1 cellular context compared by ENCODE assay signal in genomic region chr20:38685853-38686473, GRCh38.
TF ChIP-seq lines count a peak whose summit lies in the region.

No MANE protein-coding gene starts in this region.

TF ChIP-seq in HepG2, 621 proteins besides CTCF, POLR2A, EP300 and RAD21 (continued from another document and continues in another):
- TF ChIP-seq ZBTB10 (CRISPR knock-in tag; IDR thresholded peaks at IDR 0.05; ENCODE audit: borderline replicate concordance) (peak; percentile 88; the same call in 1 of the 2 replicates), CBX5 (CRISPR knock-in tag; IDR thresholded peaks at IDR 0.05; ENCODE audit: borderline replicate concordance) (0 out of 2 replicates have a peak, but pooled peaks have one; percentile 75), PHF21A (CRISPR knock-in tag; IDR thresholded peaks at IDR 0.05) (no peak), GATAD1 (CRISPR knock-in tag; IDR thresholded peaks at IDR 0.05) (peak; percentile 69; the same call in 1 of the 2 replicates), KMT2A (CRISPR knock-in tag; IDR thresholded peaks at IDR 0.05) (peak; percentile 72; the same call in 1 of the 2 replicates), MAFF (IDR thresholded peaks at IDR 0.05; ENCODE audit: low read depth, low read length) (no peak), DPF2 (CRISPR knock-in tag; IDR thresholded peaks at IDR 0.05; ENCODE audit: borderline replicate concordance, low read depth) (no peak), ZNF891 (CRISPR knock-in tag; IDR thresholded peaks at IDR 0.05) (peak; percentile 57; the same call in 1 of the 2 replicates), MXD1 (CRISPR knock-in tag; IDR thresholded peaks at IDR 0.05) (peak; percentile 76), CC2D1A (CRISPR knock-in tag; IDR thresholded peaks at IDR 0.05) (0 out of 2 replicates have a peak, but pooled peaks have one; percentile 93), MZF1 (CRISPR knock-in tag; IDR thresholded peaks at IDR 0.05; ENCODE audit: borderline replicate concordance) (no peak), LCORL (IDR thresholded peaks at IDR 0.05) (no peak), LCORL (CRISPR knock-in tag; IDR thresholded peaks at IDR 0.05) (peak; percentile 31; the same call in 1 of the 2 replicates), ZNF12 (CRISPR knock-in tag; IDR thresholded peaks at IDR 0.05) (peak; percentile 89), ZNF275 (CRISPR knock-in tag; IDR thresholded peaks at IDR 0.05; ENCODE audit: borderline replicate concordance) (peak; percentile 96; the same call in 1 of the 2 replicates), ZNF460 (CRISPR knock-in tag; IDR thresholded peaks at IDR 0.05; ENCODE audit: borderline replicate concordance) (no peak), ZBTB3 (CRISPR knock-in tag; IDR thresholded peaks at IDR 0.05; ENCODE audit: borderline replicate concordance, low read depth) (0 out of 2 replicates have a peak, but pooled peaks have one; percentile 74), ZBTB33 (CRISPR knock-in tag; IDR thresholded peaks at IDR 0.05) (peak; percentile 46; the same call in 1 of the 2 replicates), ARID2 (CRISPR knock-in tag; IDR thresholded peaks at IDR 0.05; ENCODE audit: borderline replicate concordance) (peak; percentile 87; the same call in 1 of the 2 replicates), CAMTA2 (CRISPR knock-in tag; IDR thresholded peaks at IDR 0.05; ENCODE audit: borderline replicate concordance) (peak; percentile 72; the same call in 1 of the 2 replicates), ZEB1 (IDR thresholded peaks at IDR 0.05; ENCODE audit: insufficient replicate concordance, low read depth) (no peak), MAFK (conservative IDR thresholded peaks at IDR 0.05 in 1 of 2, IDR thresholded peaks at IDR 0.05 in 1 of 2; ENCODE audit: low read length in 2 of 2) (no peak), ZNF782 (CRISPR knock-in tag; IDR thresholded peaks at IDR 0.05; ENCODE audit: borderline replicate concordance) (peak; percentile 83; the same call in 1 of the 2 replicates), FOSL1 (CRISPR knock-in tag; IDR thresholded peaks at IDR 0.05; ENCODE audit: borderline replicate concordance) (peak; percentile 57; the same call in 1 of the 2 replicates), HDAC2 (CRISPR knock-in tag; IDR thresholded peaks at IDR 0.05) (peak; percentile 95), ZFX (CRISPR knock-in tag; IDR thresholded peaks at IDR 0.05; ENCODE audit: low read depth) (no peak; the same call in 1 of the 2 replicates), SOX5 (CRISPR knock-in tag; IDR thresholded peaks at IDR 0.05; ENCODE audit: borderline replicate concordance) (peak; percentile 77), ZBTB42 (CRISPR knock-in tag; IDR thresholded peaks at IDR 0.05) (no peak), ZFP36L2 (CRISPR knock-in tag; IDR thresholded peaks at IDR 0.05) (peak; percentile 98), ZFP62 (CRISPR knock-in tag; IDR thresholded peaks at IDR 0.05) (no peak), SMAD1 (CRISPR knock-in tag; IDR thresholded peaks at IDR 0.05; ENCODE audit: borderline replicate concordance, low read depth) (no peak), ZNF547 (CRISPR knock-in tag; IDR thresholded peaks at IDR 0.05) (peak; percentile 68; the same call in 1 of the 2 replicates), DNMT1 (CRISPR knock-in tag; IDR thresholded peaks at IDR 0.05) (no peak), CENPT (CRISPR knock-in tag; IDR thresholded peaks at IDR 0.05; ENCODE audit: low read depth) (0 out of 2 replicates have a peak, but pooled peaks have one; percentile 77), POGZ (CRISPR knock-in tag; IDR thresholded peaks at IDR 0.05) (no peak), TAF1 (CRISPR knock-in tag; IDR thresholded peaks at IDR 0.05) (no peak), ZFP41 (CRISPR knock-in tag; IDR thresholded peaks at IDR 0.05; ENCODE audit: borderline replicate concordance) (no peak), IKZF5 (CRISPR knock-in tag; IDR thresholded peaks at IDR 0.05) (peak; percentile 95), SMAD9 (CRISPR knock-in tag; IDR thresholded peaks at IDR 0.05) (peak; percentile 82; the same call in 1 of the 2 replicates), HES4 (CRISPR knock-in tag; IDR thresholded peaks at IDR 0.05; ENCODE audit: borderline replicate concordance) (peak; percentile 97), POLR2AphosphoS2 (IDR thresholded peaks at IDR 0.05; ENCODE audit: low read depth, low read length) (no peak), MED13 (CRISPR knock-in tag; IDR thresholded peaks at IDR 0.05) (peak; percentile 78), SNRNP70 (IDR thresholded peaks at IDR 0.05; ENCODE audit: low read depth, low read length) (no peak), SRY (CRISPR knock-in tag; IDR thresholded peaks at IDR 0.05) (peak; percentile 96), ZNF318 (CRISPR knock-in tag; IDR thresholded peaks at IDR 0.05) (peak; percentile 71; the same call in 1 of the 2 replicates), HDAC6 (IDR thresholded peaks at IDR 0.05; ENCODE audit: low read depth, low read length) (no peak), DZIP1 (CRISPR knock-in tag; IDR thresholded peaks at IDR 0.05) (no peak; the same call in 1 of the 2 replicates)
